8 cellular contexts compared by ENCODE assay signal in the genomic region with DNA sequence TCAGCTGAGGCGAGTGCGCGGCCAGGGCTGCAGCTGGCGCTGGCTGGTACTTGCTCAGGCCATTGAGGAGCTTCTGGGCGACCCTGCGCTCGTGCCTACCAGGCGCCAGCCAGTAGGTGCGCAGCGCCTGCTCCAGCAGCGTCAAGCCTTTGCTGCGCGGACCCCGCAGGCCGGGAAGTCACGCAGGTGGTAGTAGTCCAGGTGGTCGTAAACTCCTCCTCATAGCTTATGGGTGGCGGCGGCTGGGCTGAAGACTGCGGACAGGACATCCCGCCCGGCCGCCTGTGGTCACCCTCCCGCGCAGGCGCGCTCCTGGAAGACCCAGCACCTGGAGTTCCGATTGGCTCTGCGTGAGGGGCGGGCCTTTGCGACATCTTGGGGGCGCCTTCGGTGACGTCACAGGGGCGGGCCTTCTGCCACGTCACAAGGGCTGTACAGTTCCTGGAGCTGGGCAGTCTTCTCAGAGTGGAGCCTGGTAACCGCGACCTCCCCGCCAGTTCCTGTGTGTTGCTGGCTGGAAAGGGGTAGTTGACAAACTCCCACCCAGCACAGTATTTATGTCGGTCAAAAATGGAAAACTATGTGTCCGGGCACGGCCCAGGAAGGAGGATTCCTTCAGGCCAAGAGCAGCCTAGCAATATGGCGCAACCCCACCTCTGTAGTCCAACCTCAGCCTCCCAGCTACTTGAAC.
DNase-seq lines count a peak whose midpoint lies in the region; ATAC-seq and TF ChIP-seq lines count a peak whose summit lies in the region.
"Not testable (repeated sequence)": the region's sequence is repeated elsewhere in the genome, so short reads cannot be mapped to it uniquely, and the experiment has no call there.

No MANE protein-coding gene starts in this region.

- H3K27ac ChIP-seq in C4-2B (peak overlapping the region; percentile 48), colonic mucosa (peak overlapping the region; percentile 81)

- not testable (repeated sequence) for H3K9me3 ChIP-seq in colonic mucosa

- TF ChIP-seq CTCF in C4-2B (conservative IDR thresholded peaks at IDR 0.05); colonic mucosa (IDR thresholded peaks at IDR 0.05): not testable (repeated sequence)

- intact Hi-C loops in colonic mucosa (cut with DNase I), result not testable (repeated sequence)

- ATAC-seq in GM19324 (IDR thresholded peaks at IDR 0.05; ENCODE audit: low FRiP score, unreplicated experiment) (peak; percentile 99), HG03457 (IDR thresholded peaks at IDR 0.05; ENCODE audit: unreplicated experiment) (peak; percentile 98)

- not testable (repeated sequence) for H3K27me3 ChIP-seq in colonic mucosa

- H3K36me3 ChIP-seq in colonic mucosa, result not testable (repeated sequence)

- H3K9ac ChIP-seq in colonic mucosa (ENCODE audit: low read depth in 2 of 2, low read length in 2 of 2), result peak overlapping the region; percentile 58 to 75

- peak; percentile 26 for DNase-seq in NCI-H524 treated with DMSO at 0.1 percent for 48 hours (lab: John Stamatoyannopoulos, UW)
- DNase-seq in activated CD4-positive, alpha-beta T cell treated with anti-CD3 and anti-CD28 coated beads for 48 hours, result peak; percentile 96
- DNase-seq in colonic mucosa, result peak; percentile 97
- peak; percentile 97 for DNase-seq in left kidney (ENCODE audit: low read depth, low spot score)
- DNase-seq in stimulated activated CD4-positive, alpha-beta T cell treated with anti-CD3 and anti-CD28 coated beads, Interleukin-1b, Interleukin-23, amount 100 ng/mL, for 48 hours, result peak; percentile 94

- H3K4me3 ChIP-seq in colonic mucosa, result peak overlapping the region; percentile 88

- H3K4me1 ChIP-seq in colonic mucosa, result not testable (repeated sequence)

Comparison
In these comparisons a context has a peak if more than half of its experiments do, and no peak if none do; other contexts are left out.
1. Peak in every context shown above with its lines: DNase-seq, ATAC-seq, H3K4me3 ChIP-seq and H3K27ac ChIP-seq.
2. DNase-seq: peak in every context shown above with its lines; median percentile 97 in colonic mucosa; 97 in left kidney; 96 in activated CD4-positive, alpha-beta T cell treated with anti-CD3 and anti-CD28 coated beads for 48 hours; 94 in stimulated activated CD4-positive, alpha-beta T cell treated with anti-CD3 and anti-CD28 coated beads, Interleukin-1b, Interleukin-23, amount 100 ng/mL, for 48 hours; 26 in NCI-H524 treated with DMSO at 0.1 percent for 48 hours.